Comparison of ENCODE assay signal across 8 cellular contexts in genomic region chr7:102404005-102404861, GRCh38. TPM values are rescaled to one million over a fixed set of nuclear protein-coding genes. Genes with fewer than 3 reads are reported as not detected.
DNase-seq lines count a peak whose midpoint lies in the region; ATAC-seq and TF ChIP-seq lines count a peak whose summit lies in the region.

No MANE protein-coding gene starts in this region.

- ATAC-seq in Right ventricle myocardium inferior (peak; percentile 67), RWPE2 (ENCODE audit: low read depth) (peak; percentile 92)
- ATAC-seq in stimulated activated effector memory CD8-positive, alpha-beta T cell treated with anti-CD3 and anti-CD28 coated beads, Interleukin-12 subunit alpha, Interleukin-12 subunit beta, amount 100 ng/mL, for 72 hours: peak; percentile 97

- H3K9me3 ChIP-seq in right atrium auricular region: no peaks in the 10 kb centered on the region
- H3K9me3 ChIP-seq in H9 (ENCODE audit: control insufficient read depth, low read depth, low read length): no peaks in the 10 kb centered on the region
- H3K9me3 ChIP-seq in RWPE2 (ENCODE audit: severe bottlenecking): no peaks in the 10 kb centered on the region

- no peak overlapping the region for H3T11ph ChIP-seq in H9 (ENCODE audit: low read length)

- H3K9me3 Mint-ChIP-seq in H9: peaks cover 1 to 2% of the 10 kb centered on the region in 2 experiments; a peak in 3 of 5 replicates
- no peaks in the 10 kb centered on the region for H3K9me3 Mint-ChIP-seq in stimulated activated effector memory CD8-positive, alpha-beta T cell treated with anti-CD3 and anti-CD28 coated beads, Interleukin-12 subunit alpha, Interleukin-12 subunit beta, amount 100 ng/mL, for 72 hours

- no peaks in the 10 kb centered on the region for H4K20me1 ChIP-seq in H9 (ENCODE audit: control insufficient read depth, insufficient read depth, insufficient read length)

- no peak overlapping the region for H3K9ac ChIP-seq in H9 (ENCODE audit: extremely low read depth, insufficient read length, low read length)

- peaks cover 3% of the 10 kb centered on the region for H3K79me1 ChIP-seq in H9 (ENCODE audit: insufficient read depth, low read depth, low read length, poor library complexity, severe bottlenecking)

- no peaks in the 10 kb centered on the region for H3K79me2 ChIP-seq in H9 (ENCODE audit: insufficient read depth, low read length)

- H3K4me3 ChIP-seq in right atrium auricular region: no peak overlapping the region
- no peak overlapping the region for H3K4me3 ChIP-seq in RWPE2 (ENCODE audit: severe bottlenecking)

- H3K4me1 Mint-ChIP-seq in H9: no peaks in the 10 kb centered on the region
- H3K4me1 Mint-ChIP-seq in stimulated activated effector memory CD8-positive, alpha-beta T cell treated with anti-CD3 and anti-CD28 coated beads, Interleukin-12 subunit alpha, Interleukin-12 subunit beta, amount 100 ng/mL, for 72 hours: peaks cover 16% of the 10 kb centered on the region

- no peaks in the 10 kb centered on the region for H3K23me2 ChIP-seq in H9 (ENCODE audit: insufficient read length, low read depth, low read length, poor library complexity, severe bottlenecking)

- H3K18ac ChIP-seq in H9 (ENCODE audit: insufficient read length, low read depth, low read length): no peak overlapping the region

- DNase-seq in Right ventricle myocardium inferior (ENCODE audit: missing footprints): peak; percentile 80
- no peak for DNase-seq in right atrium auricular region (ENCODE audit: low spot score)
- peak; percentile 72 for DNase-seq in H9
- DNase-seq in RWPE2 (ENCODE audit: low spot score): no peak
- peak; percentile 57 for DNase-seq in astrocyte of the hippocampus (ENCODE audit: low read depth, low spot score)
- DNase-seq in iPS-NIHi7 (ENCODE audit: extremely low spot score): peak; percentile 88
- DNase-seq in stimulated activated effector memory CD8-positive, alpha-beta T cell treated with anti-CD3 and anti-CD28 coated beads, Interleukin-12 subunit alpha, Interleukin-12 subunit beta, amount 100 ng/mL, for 72 hours (ENCODE audit: low spot score in 2 of 2): peak; percentile 14 to 67

- no peak overlapping the region for H2BK15ac ChIP-seq in H9 (ENCODE audit: low read depth, low read length)

- no peak overlapping the region for H2BK12ac ChIP-seq in H9 (ENCODE audit: insufficient read length, low read depth, low read length)

- no peak overlapping the region for H2AFZ ChIP-seq in H9 (ENCODE audit: low read length)

- TF ChIP-seq CTCF in right atrium auricular region (IDR thresholded peaks at IDR 0.05): peak in 1 of 2 donors; percentile 66
- peak; percentile 76 for TF ChIP-seq CTCF in H9 (conservative IDR thresholded peaks at IDR 0.05)
- TF ChIP-seq CTCF in LNCAP (IDR thresholded peaks at IDR 0.05): peak; percentile 69
- TF ChIP-seq CTCF in RWPE2 (IDR thresholded peaks at IDR 0.05; ENCODE audit: poor library complexity, severe bottlenecking): peak; percentile 68

- H4K5ac ChIP-seq in H9 (ENCODE audit: insufficient read length, low read depth, low read length): no peak overlapping the region

- no peaks in the 10 kb centered on the region for H3K27me3 Mint-ChIP-seq in H9 (ENCODE audit: low read depth)

- no peak overlapping the region for H2BK20ac ChIP-seq in H9 (ENCODE audit: low read depth, low read length, poor library complexity, severe bottlenecking)

- H3K56ac ChIP-seq in H9 (ENCODE audit: insufficient read length, low read depth, low read length): no peak overlapping the region

- no peak overlapping the region for H3K4me3 Mint-ChIP-seq in H9
- H3K4me3 Mint-ChIP-seq in stimulated activated effector memory CD8-positive, alpha-beta T cell treated with anti-CD3 and anti-CD28 coated beads, Interleukin-12 subunit alpha, Interleukin-12 subunit beta, amount 100 ng/mL, for 72 hours: no peak overlapping the region

- H2BK5ac ChIP-seq in H9 (ENCODE audit: insufficient read length, low read length): no peak overlapping the region

- H3K4me1 ChIP-seq in right atrium auricular region (no peaks in the 10 kb centered on the region), H9 (ENCODE audit: insufficient read depth, low read length) (no peaks in the 10 kb centered on the region), RWPE2 (ENCODE audit: insufficient read depth, poor library complexity, severe bottlenecking) (no peaks in the 10 kb centered on the region)

- no peak overlapping the region for H3K4ac ChIP-seq in H9 (ENCODE audit: low read depth, low read length)

- H4K91ac ChIP-seq in H9 (ENCODE audit: insufficient read length, low read depth, low read length): no peak overlapping the region

- H3K27me3 ChIP-seq in right atrium auricular region (no peaks in the 10 kb centered on the region), H9 (ENCODE audit: insufficient read depth, low read length) (no peaks in the 10 kb centered on the region), RWPE2 (ENCODE audit: insufficient read depth, poor library complexity, severe bottlenecking) (no peaks in the 10 kb centered on the region)

- H3K36me3 ChIP-seq in right atrium auricular region: peaks cover 80% of the 10 kb centered on the region
- H3K36me3 ChIP-seq in RWPE2 (ENCODE audit: low read depth): peaks cover 100% of the 10 kb centered on the region

- H3K27ac Mint-ChIP-seq in H9: no peak overlapping the region
- no peak overlapping the region for H3K27ac Mint-ChIP-seq in stimulated activated effector memory CD8-positive, alpha-beta T cell treated with anti-CD3 and anti-CD28 coated beads, Interleukin-12 subunit alpha, Interleukin-12 subunit beta, amount 100 ng/mL, for 72 hours

- H3K4me2 ChIP-seq in H9 (ENCODE audit: insufficient read depth, insufficient read length, low read length): no peak overlapping the region

- H4K8ac ChIP-seq in H9 (replicated peaks; ENCODE audit: insufficient read length, low read depth, low read length): no peak overlapping the region

- WGBS in H9 (ENCODE audit: extremely low coverage, insufficient read length, low lambda C conversion rate): no CpG with 5 or more reads among the region's 15 CpGs

- H3K27ac ChIP-seq in right atrium auricular region (no peak overlapping the region), H9 (ENCODE audit: insufficient read length, low read depth, low read length) (no peak overlapping the region), RWPE2 (ENCODE audit: poor library complexity, severe bottlenecking) (no peak overlapping the region)

- H2AK5ac ChIP-seq in H9 (ENCODE audit: insufficient read length, low read length): no peak overlapping the region

- intact Hi-C loops in Right ventricle myocardium inferior (cut with DNase I): no loop called here

- H3K14ac ChIP-seq in H9 (ENCODE audit: insufficient read depth, low read length): no peak overlapping the region

- H3K36me3 Mint-ChIP-seq in H9 (ENCODE audit: insufficient read depth in 1 of 3, low read depth in 3 of 3): peaks cover 48 to 96% (median 83%) of the 10 kb centered on the region in 3 experiments
- peaks cover 100% of the 10 kb centered on the region for H3K36me3 Mint-ChIP-seq in stimulated activated effector memory CD8-positive, alpha-beta T cell treated with anti-CD3 and anti-CD28 coated beads, Interleukin-12 subunit alpha, Interleukin-12 subunit beta, amount 100 ng/mL, for 72 hours

- H2BK120ac ChIP-seq in H9 (ENCODE audit: low read depth, low read length, poor library complexity, severe bottlenecking): no peak overlapping the region

- no peak overlapping the region for H3K23ac ChIP-seq in H9 (ENCODE audit: insufficient read length, low read depth, low read length)

RNA-seq across cellular contexts. Expression of gene PRKRIP1, which starts 8.1 kb away (rescaled TPM):
- total RNA-seq in Right ventricle myocardium inferior (10.6 TPM), right atrium auricular region (1 to 10 TPM; 9.6 to 9.8 TPM), H9 (2021) (36.0 and 38.8 TPM in 2 replicates)

RNA-seq across cellular contexts. Expression of gene ORAI2, which starts 29.1 kb away (rescaled TPM):
- total RNA-seq in Right ventricle myocardium inferior (3.0 TPM), right atrium auricular region (10 to 100 TPM in 1 of 2 donors, 1 to 10 TPM in 1; 5.9 to 13.3 TPM), H9 (2021) (26.6 and 26.7 TPM in 2 replicates)

RNA-seq across cellular contexts. Expression of gene SPDYE6, which starts 48.0 kb away (rescaled TPM):
- total RNA-seq in Right ventricle myocardium inferior (not detected), right atrium auricular region (not detected), H9 (2021) (not detected in 2 replicates)

Comparison
In these comparisons a context has a peak if more than half of its experiments do, and no peak if none do; other contexts are left out.
1. DNase-seq: peak in Right ventricle myocardium inferior (single experiment), H9 (single experiment), astrocyte of the hippocampus (single experiment), iPS-NIHi7 (single experiment) and stimulated activated effector memory CD8-positive, alpha-beta T cell treated with anti-CD3 and anti-CD28 coated beads, Interleukin-12 subunit alpha, Interleukin-12 subunit beta, amount 100 ng/mL, for 72 hours (2 of 2); none in right atrium auricular region (single experiment) and RWPE2 (single experiment).
2. Peak in every context shown above with its lines, with median percentiles within 50 percentile points of each other: ATAC-seq.